ENCODE assay signal across 30 cellular contexts in the genomic region with DNA sequence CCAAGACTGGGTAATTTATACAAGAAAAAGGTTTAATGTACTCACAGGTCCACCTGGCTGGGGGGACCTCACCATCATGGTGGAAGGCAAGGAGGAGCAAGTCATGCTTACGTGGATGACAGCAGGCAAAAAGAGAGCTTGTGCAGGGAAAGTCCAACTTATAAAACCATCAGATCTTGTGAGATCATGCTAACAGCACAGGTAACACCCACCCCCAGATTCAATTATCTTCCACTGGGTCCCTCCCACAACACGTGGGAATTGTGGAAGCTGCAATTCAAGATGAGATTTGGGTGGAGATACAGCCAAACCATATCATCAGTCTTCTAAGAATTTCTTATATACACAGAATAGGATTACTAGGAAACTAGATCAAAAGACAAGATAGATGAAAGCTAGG.
"Had no signal": no experiment of that assay in that cellular context is flagged by ENCODE, and none has a peak within 500 bp of the region (broad histone marks: within the 10 kb centered on the region; RNA-seq: fewer than 3 reads in every experiment).

No MANE protein-coding gene starts in this region.

- H3K9me3 ChIP-seq: left lung, lower lobe of right lung, mucosa of descending colon, neutrophil, right atrium auricular region, right lobe of liver, stomach, testis, thyroid gland, transverse colon, upper lobe of left lung, vagina had no signal

- H3K27me3 Mint-ChIP-seq: progenitor cell of endocrine pancreas; stimulated activated memory B cell treated with anti-CD40 and anti-IgM and Interleukin-4, amounts not matched to agents 10 μg/mL and 1 μg/mL and 100 μg/mL, for 72 hours had no signal

- H3K36me3 Mint-ChIP-seq: immature natural killer cell; natural killer cell; neural progenitor cell; stimulated activated memory B cell treated with anti-CD40 and anti-IgM and Interleukin-4, amounts not matched to agents 10 μg/mL and 1 μg/mL and 100 μg/mL, for 72 hours had no signal

- H2AFZ ChIP-seq: neural progenitor cell had no signal

- H3K4me3 ChIP-seq: left lung, lower lobe of right lung, mucosa of descending colon, neural progenitor cell, right atrium auricular region, right lobe of liver, smooth muscle cell, stomach, testis, thyroid gland, transverse colon, upper lobe of left lung, vagina had no signal

- FAIRE-seq: islet of Langerhans had no signal

- DNase-seq: hypothalamus; immature natural killer cell; kidney; left colon; left lung; lower lobe of right lung; midbrain; mucosa of descending colon; natural killer cell; nephron progenitor cell; occipital lobe; right lobe of liver; stimulated activated CD4-positive, alpha-beta T cell treated with anti-CD3 and anti-CD28 coated beads, Interleukin-1b, Interleukin-23, amount 100 ng/mL, for 48 hours; stimulated activated CD4-positive, alpha-beta T cell treated with anti-CD3 and anti-CD28 coated beads, Interleukin-2, amount 100 ng/mL, for 48 hours; stimulated activated CD4-positive, alpha-beta T cell treated with anti-CD3 and anti-CD28 coated beads, Interleukin-4, amount 100 ng/mL, for 4 hours; stimulated activated CD8-positive, alpha-beta memory T cell treated with anti-CD3 and anti-CD28 coated beads, Interleukin-4, amount 100 ng/mL, for 48 hours; stimulated activated naive CD8-positive, alpha-beta T cell treated with anti-CD3 and anti-CD28 coated beads, Interleukin-15, Interleukin-2, amounts not matched to agents 100 U/mL and 50 U/mL, for 24 hours; stomach; testis; thyroid gland; transverse colon; upper lobe of left lung had no signal

- H3K9me3 Mint-ChIP-seq: nephron progenitor cell, neural progenitor cell had no signal

- H3K9ac ChIP-seq: neural progenitor cell had no signal

- ATAC-seq: left colon; left lung; lower lobe of right lung; mucosa of descending colon; natural killer cell; right lobe of liver; stimulated activated memory B cell treated with anti-CD40 and anti-IgM and Interleukin-4, amounts not matched to agents 10 μg/mL and 1 μg/mL and 100 μg/mL, for 72 hours; stimulated activated naive CD8-positive, alpha-beta T cell treated with anti-CD3 and anti-CD28 coated beads, Interleukin-15, Interleukin-2, amounts not matched to agents 100 U/mL and 50 U/mL, for 24 hours had no signal

- H3K4me3 Mint-ChIP-seq: immature natural killer cell; natural killer cell; nephron progenitor cell; neural progenitor cell; stimulated activated memory B cell treated with anti-CD40 and anti-IgM and Interleukin-4, amounts not matched to agents 10 μg/mL and 1 μg/mL and 100 μg/mL, for 72 hours had no signal

- H3K36me3 ChIP-seq: left lung, lower lobe of right lung, neural progenitor cell, neutrophil, right atrium auricular region, right lobe of liver, stomach, thyroid gland, transverse colon, upper lobe of left lung, vagina had no signal

- H3K4me1 Mint-ChIP-seq: immature natural killer cell; natural killer cell; nephron progenitor cell; neural progenitor cell; stimulated activated memory B cell treated with anti-CD40 and anti-IgM and Interleukin-4, amounts not matched to agents 10 μg/mL and 1 μg/mL and 100 μg/mL, for 72 hours had no signal

- H3K27me3 ChIP-seq: left lung, neural progenitor cell, neutrophil, right atrium auricular region, right lobe of liver, stomach, testis, thyroid gland, transverse colon, upper lobe of left lung, vagina had no signal

- H3K27ac Mint-ChIP-seq: immature natural killer cell; natural killer cell; nephron progenitor cell; neural progenitor cell; progenitor cell of endocrine pancreas; stimulated activated memory B cell treated with anti-CD40 and anti-IgM and Interleukin-4, amounts not matched to agents 10 μg/mL and 1 μg/mL and 100 μg/mL, for 72 hours had no signal

- H3K27ac ChIP-seq: left lung, lower lobe of right lung, neural progenitor cell, neutrophil, right atrium auricular region, right lobe of liver, stomach, testis, thyroid gland, transverse colon, upper lobe of left lung, vagina had no signal

- H3K4me1 ChIP-seq: left lung, lower lobe of right lung, neural progenitor cell, right atrium auricular region, right lobe of liver, testis, thyroid gland, transverse colon, upper lobe of left lung, vagina had no signal

- H3K4me2 ChIP-seq: neural progenitor cell, smooth muscle cell had no signal
